1 cellular context compared by ENCODE assay signal in the genomic region with DNA sequence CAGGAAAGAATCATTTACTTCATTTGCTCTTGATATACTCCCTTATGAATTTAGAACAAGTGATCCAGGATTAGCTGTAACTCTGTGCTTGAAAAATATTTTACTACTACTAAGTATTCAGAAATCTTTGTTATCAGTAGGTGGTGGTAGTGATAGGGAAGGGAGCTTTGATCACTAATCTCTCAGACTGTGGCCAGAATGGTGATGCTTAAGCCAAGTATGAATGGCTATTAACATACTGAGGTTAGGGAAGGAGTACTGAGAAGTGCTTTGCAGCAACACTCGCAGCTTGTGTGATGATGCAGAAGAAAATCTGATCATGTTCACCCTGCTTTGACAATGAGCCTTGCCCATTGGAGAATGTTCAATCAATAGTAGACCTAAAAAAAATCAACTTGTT.
TF ChIP-seq lines count a peak whose summit lies in the region.

No MANE protein-coding gene starts in this region.

TF ChIP-seq in IMR-90, 13 proteins besides CTCF, POLR2A, EP300 and RAD21:
- TF ChIP-seq CEBPB (IDR thresholded peaks at IDR 0.05; ENCODE audit: low read depth, low read length) (no peak), MAZ (IDR thresholded peaks at IDR 0.05; ENCODE audit: borderline replicate concordance, low read depth, low read length) (no peak), NFE2L2 (IDR thresholded peaks at IDR 0.05; ENCODE audit: low read depth, low read length) (no peak), BHLHE40 (IDR thresholded peaks at IDR 0.05; ENCODE audit: low read depth, low read length) (no peak)
